In the genomic region with DNA sequence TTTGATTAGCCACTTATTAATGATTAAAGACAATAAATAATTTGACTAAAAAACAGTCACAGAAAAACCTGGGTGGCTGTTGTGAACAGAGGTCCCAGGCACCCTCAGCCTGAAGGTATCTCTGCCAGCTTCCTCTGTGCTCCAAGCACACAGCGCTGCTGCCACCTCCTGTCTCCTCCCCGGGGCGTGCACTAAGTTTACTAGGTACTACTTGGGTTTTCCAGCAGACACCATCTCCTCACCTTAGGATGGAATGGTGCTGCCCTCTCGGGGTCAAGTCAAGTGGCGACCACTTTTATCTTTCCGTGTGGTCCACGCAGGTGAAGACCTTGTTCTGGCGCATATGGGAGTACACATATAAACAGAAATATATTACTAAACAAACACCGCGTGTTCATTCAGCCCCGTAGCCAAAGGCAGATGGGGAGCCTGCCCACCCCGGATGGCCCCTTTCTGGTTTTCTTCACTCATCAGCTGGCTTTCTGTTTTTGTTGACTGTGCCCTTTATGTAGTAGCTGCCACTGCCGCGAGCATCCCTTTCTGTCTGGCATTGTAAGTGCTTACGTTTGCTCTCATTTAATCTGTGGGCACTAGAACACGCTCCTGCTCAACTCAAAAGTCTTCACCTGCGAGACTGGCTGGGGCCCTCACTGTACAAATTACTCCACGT, we compare ENCODE assay signal across 9 cellular contexts.
DNase-seq lines count a peak whose midpoint lies in the region; ATAC-seq, FAIRE-seq and TF ChIP-seq lines count a peak whose summit lies in the region.
"Had no signal": no experiment of that assay in that cellular context is flagged by ENCODE, and none has a peak within 500 bp of the region (broad histone marks: within the 10 kb centered on the region; RNA-seq: fewer than 3 reads in every experiment).

No MANE protein-coding gene starts in this region.

- H3K4me3 Mint-ChIP-seq in T-helper 17 cell = no peak overlapping the region
- no peak overlapping the region for H3K4me3 Mint-ChIP-seq in stimulated activated memory B cell treated with anti-CD40 and anti-IgM and Interleukin-4, amounts not matched to agents 10 μg/mL and 1 μg/mL and 100 μg/mL, for 72 hours
- H3K4me3 Mint-ChIP-seq: activated naive CD8-positive, alpha-beta T cell treated with anti-CD3 and anti-CD28 coated beads, Interleukin-2, amount 10 ng/mL, durations not matched to agents 7 days and 5 days had no signal

- peak overlapping the region; percentile 98 for H3K27ac Mint-ChIP-seq in T-helper 17 cell
- no peak overlapping the region for H3K27ac Mint-ChIP-seq in stimulated activated memory B cell treated with anti-CD40 and anti-IgM and Interleukin-4, amounts not matched to agents 10 μg/mL and 1 μg/mL and 100 μg/mL, for 72 hours
- H3K27ac Mint-ChIP-seq: activated naive CD8-positive, alpha-beta T cell treated with anti-CD3 and anti-CD28 coated beads, Interleukin-2, amount 10 ng/mL, durations not matched to agents 7 days and 5 days had no signal

- H3K9me3 ChIP-seq in AG04450 (ENCODE audit: control insufficient read depth, insufficient read depth, low read length) = no peaks in the 10 kb centered on the region
- no peaks in the 10 kb centered on the region for H3K9me3 ChIP-seq in T-helper 17 cell (ENCODE audit: control insufficient read depth, low read length, poor library complexity, severe bottlenecking)

- ATAC-seq in T-helper 17 cell (peak; percentile 77), GM18867 (IDR thresholded peaks at IDR 0.05; ENCODE audit: unreplicated experiment) (no peak)
- ATAC-seq in stimulated activated memory B cell treated with anti-CD40 and anti-IgM and Interleukin-4, amounts not matched to agents 10 μg/mL and 1 μg/mL and 100 μg/mL, for 72 hours = peak; percentile 31

- CTCF ChIA-PET in AG04450 (lab: Charles Lee) = interaction anchor here (0.7 to 0.9 kb wide), 2 partner anchors 11 to 17 kb away, joined by 3 to 4 read pairs; no protein-coding TSS in a partner anchor

- FAIRE-seq in frontal cortex (lab: Jason Lieb, UNC) = no peak

- H3K4me3 ChIP-seq in AG04450 (ENCODE audit: low read depth, low read length) (no peak overlapping the region), H7 (ENCODE audit: insufficient read depth, low read depth, low read length) (no peak overlapping the region)

- H3K27me3 ChIP-seq in AG04450 (ENCODE audit: control insufficient read depth, insufficient read depth, low read length) (no peaks in the 10 kb centered on the region), H7 (ENCODE audit: control insufficient read depth, insufficient read depth, low read length) (no peaks in the 10 kb centered on the region)

- H3K9me3 Mint-ChIP-seq in stimulated activated memory B cell treated with anti-CD40 and anti-IgM and Interleukin-4, amounts not matched to agents 10 μg/mL and 1 μg/mL and 100 μg/mL, for 72 hours = no peaks in the 10 kb centered on the region
- H3K9me3 Mint-ChIP-seq: activated naive CD8-positive, alpha-beta T cell treated with anti-CD3 and anti-CD28 coated beads, Interleukin-2, amount 10 ng/mL, durations not matched to agents 7 days and 5 days had no signal

- peaks cover 16% of the 10 kb centered on the region for H3K4me1 Mint-ChIP-seq in T-helper 17 cell
- no peaks in the 10 kb centered on the region for H3K4me1 Mint-ChIP-seq in stimulated activated memory B cell treated with anti-CD40 and anti-IgM and Interleukin-4, amounts not matched to agents 10 μg/mL and 1 μg/mL and 100 μg/mL, for 72 hours

- H3K27me3 Mint-ChIP-seq in T-helper 17 cell = no peaks in the 10 kb centered on the region
- H3K27me3 Mint-ChIP-seq in stimulated activated memory B cell treated with anti-CD40 and anti-IgM and Interleukin-4, amounts not matched to agents 10 μg/mL and 1 μg/mL and 100 μg/mL, for 72 hours = no peaks in the 10 kb centered on the region
- H3K27me3 Mint-ChIP-seq: activated naive CD8-positive, alpha-beta T cell treated with anti-CD3 and anti-CD28 coated beads, Interleukin-2, amount 10 ng/mL, durations not matched to agents 7 days and 5 days had no signal

- H3K36me3 Mint-ChIP-seq in T-helper 17 cell (ENCODE audit: low read depth) = peaks cover 5% of the 10 kb centered on the region
- peaks cover 81% of the 10 kb centered on the region for H3K36me3 Mint-ChIP-seq in stimulated activated memory B cell treated with anti-CD40 and anti-IgM and Interleukin-4, amounts not matched to agents 10 μg/mL and 1 μg/mL and 100 μg/mL, for 72 hours

- peaks cover 7% of the 10 kb centered on the region for H3K36me3 ChIP-seq in H7 (replicated peaks; ENCODE audit: control insufficient read depth, insufficient read depth, low read length)

- DNase-seq in AG04450 (ENCODE audit: low read depth, low spot score) (no peak), H7 (peak; percentile 85), T-helper 17 cell (peak in 1 of 3 donors; percentile 19), frontal cortex (ENCODE audit: low spot score in 2 of 2) (peak; percentile 30 to 38), HuH-7.5 (ENCODE audit: low spot score) (no peak), NCI-H226 (no peak)
- DNase-seq: activated naive CD8-positive, alpha-beta T cell treated with anti-CD3 and anti-CD28 coated beads, Interleukin-2, amount 10 ng/mL, durations not matched to agents 7 days and 5 days had no signal

- no peak overlapping the region for H3K27ac ChIP-seq in AG04450 (ENCODE audit: low read depth, low read length)

- TF ChIP-seq CTCF in AG04450 (IDR thresholded peaks at IDR 0.05; ENCODE audit: low read depth, low read length) = peak; percentile 32

- POLR2A ChIA-PET in AG04450 (lab: Yijun Ruan, JAX) = interaction anchor here (0.5 kb wide), 1 partner anchor 986 kb away, joined by 3 read pairs; no protein-coding TSS in a partner anchor

Comparison
In these comparisons a context has a peak if more than half of its experiments do, and no peak if none do; other contexts are left out.
1. DNase-seq: peak in H7 (single experiment) and frontal cortex (2 of 2); none in AG04450 (single experiment), HuH-7.5 (single experiment) and NCI-H226 (single experiment).